Comparison of ENCODE assay signal across 24 cellular contexts in the genomic region with DNA sequence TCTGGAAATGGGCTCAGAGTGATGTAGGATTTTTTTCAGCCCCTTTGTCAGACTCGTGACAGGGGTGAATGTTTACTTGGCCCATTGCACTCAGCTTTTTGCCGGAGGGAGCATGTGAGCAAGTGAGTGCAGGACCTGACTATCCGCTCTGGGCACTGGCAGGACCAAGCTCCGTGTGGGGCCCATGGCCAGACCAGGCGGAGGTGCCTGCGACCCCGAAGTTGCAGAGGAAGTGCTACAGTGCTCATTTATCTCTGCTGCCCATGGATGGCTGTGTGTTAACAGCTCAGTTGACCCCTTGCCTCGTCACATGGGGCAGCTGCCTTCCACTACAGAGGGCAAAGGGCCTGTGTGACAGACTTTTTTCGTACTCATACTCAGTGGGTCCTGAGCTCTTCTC.
"Had no signal": no experiment of that assay in that cellular context is flagged by ENCODE, and none has a peak within 500 bp of the region (broad histone marks: within the 10 kb centered on the region; RNA-seq: fewer than 3 reads in every experiment).

No MANE protein-coding gene starts in this region.

- H3K27me3 ChIP-seq: stomach, suprapubic skin, testis, thyroid gland, tibial artery, tibial nerve, transverse colon, upper lobe of left lung, uterus, vagina had no signal

- H3K4me3 ChIP-seq: stomach, suprapubic skin, testis, thoracic aorta, thyroid gland, tibial artery, tibial nerve, transverse colon, upper lobe of left lung, uterus, vagina had no signal

- H3K4me1 ChIP-seq: stomach, suprapubic skin, testis, thyroid gland, tibial artery, tibial nerve, transverse colon, upper lobe of left lung, uterus, vagina had no signal

- H3K27ac ChIP-seq: stomach, suprapubic skin, testis, thoracic aorta, thyroid gland, tibial artery, tibial nerve, transverse colon, upper lobe of left lung, uterus, vagina had no signal

- DNase-seq: stimulated activated CD4-positive, alpha-beta T cell treated with anti-CD3 and anti-CD28 coated beads, Interleukin-2, amount 100 ng/mL, for 48 hours; stimulated activated CD4-positive, alpha-beta T cell treated with anti-CD3 and anti-CD28 coated beads, Interleukin-4, amount 100 ng/mL, for 1 hour; stimulated activated CD4-positive, alpha-beta T cell treated with anti-CD3 and anti-CD28 coated beads, Interleukin-4, amount 100 ng/mL, for 24 hours; stimulated activated CD4-positive, alpha-beta T cell treated with anti-CD3 and anti-CD28 coated beads, Interleukin-4, amount 100 ng/mL, for 4 hours; stimulated activated CD8-positive, alpha-beta memory T cell treated with anti-CD3 and anti-CD28 coated beads, Interleukin-4, amount 100 ng/mL, for 48 hours; stimulated activated naive B cell treated with anti-CD40 and anti-IgM and Interleukin-4, amounts not matched to agents 10 μg/mL and 1 μg/mL and 100 μg/mL, for 72 hours; stimulated activated naive CD4-positive, alpha-beta T cell; stimulated activated naive CD4-positive, alpha-beta T cell treated with Interleukin-2 at 50 U/mL for 16 hours; stimulated activated naive CD8-positive, alpha-beta T cell treated with anti-CD3 and anti-CD28 coated beads, Interleukin-15, amount 100 ng/mL, for 72 hours; stimulated activated naive CD8-positive, alpha-beta T cell treated with anti-CD3 and anti-CD28 coated beads, Interleukin-15, Interleukin-2, amounts not matched to agents 100 U/mL and 50 U/mL, for 24 hours; stomach; substantia nigra; testis; thyroid gland; tibial artery; transverse colon; trophoblast cell; uterus had no signal

- ATAC-seq: stimulated activated effector memory CD8-positive, alpha-beta T cell treated with anti-CD3 and anti-CD28 coated beads, Interleukin-12 subunit alpha, Interleukin-12 subunit beta, amount 100 ng/mL, for 72 hours; stimulated activated naive CD8-positive, alpha-beta T cell treated with anti-CD3 and anti-CD28 coated beads, Interleukin-15, amount 100 ng/mL, for 72 hours; stimulated activated naive CD8-positive, alpha-beta T cell treated with anti-CD3 and anti-CD28 coated beads, Interleukin-15, Interleukin-2, amounts not matched to agents 100 U/mL and 50 U/mL, for 24 hours had no signal

- H3K36me3 ChIP-seq: stomach, suprapubic skin, thoracic aorta, thyroid gland, tibial artery, tibial nerve, transverse colon, upper lobe of left lung, uterus, vagina had no signal

- H3K9me3 ChIP-seq: suprapubic skin, testis, thoracic aorta, thyroid gland, tibial artery, transverse colon, upper lobe of left lung, uterus, vagina had no signal
